Comparison of ENCODE assay signal across 1 cellular context in genomic region chr17:3911271-3912053, GRCh38.
TF ChIP-seq lines count a peak whose summit lies in the region.

No MANE protein-coding gene starts in this region.

TF ChIP-seq in HepG2, 621 proteins besides CTCF, POLR2A, EP300 and RAD21:
- TF ChIP-seq NFYC (CRISPR knock-in tag; IDR thresholded peaks at IDR 0.05) (peak; percentile 59), SCMH1 (CRISPR knock-in tag; IDR thresholded peaks at IDR 0.05; ENCODE audit: borderline replicate concordance) (no peak), NFYB (CRISPR knock-in tag; IDR thresholded peaks at IDR 0.05) (peak; percentile 63)
